In the genomic region with DNA sequence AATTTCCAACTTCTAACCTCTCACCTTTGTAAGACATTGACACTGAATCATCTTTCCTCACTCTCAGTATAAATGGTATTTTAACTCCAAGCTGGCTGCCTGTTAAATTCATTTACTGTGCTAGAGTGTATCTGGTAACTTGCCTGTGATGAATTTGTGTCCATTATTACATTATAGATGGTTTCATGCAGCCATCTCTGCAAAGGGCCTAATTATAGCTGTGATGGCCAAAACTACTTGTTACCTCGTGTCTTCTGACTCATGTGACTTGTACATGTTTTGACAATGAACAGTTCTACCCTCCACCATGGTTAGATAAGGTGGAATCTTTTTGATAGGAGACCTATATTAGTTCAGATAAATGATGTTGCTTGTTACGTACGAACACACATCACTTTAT, we compare ENCODE assay signal across 1 cellular context.
TF ChIP-seq lines count a peak whose summit lies in the region.

No MANE protein-coding gene starts in this region.

TF ChIP-seq in SK-N-SH, 30 proteins besides CTCF, POLR2A, EP300 and RAD21 (continued from another document):
- TF ChIP-seq, protein P1, sequence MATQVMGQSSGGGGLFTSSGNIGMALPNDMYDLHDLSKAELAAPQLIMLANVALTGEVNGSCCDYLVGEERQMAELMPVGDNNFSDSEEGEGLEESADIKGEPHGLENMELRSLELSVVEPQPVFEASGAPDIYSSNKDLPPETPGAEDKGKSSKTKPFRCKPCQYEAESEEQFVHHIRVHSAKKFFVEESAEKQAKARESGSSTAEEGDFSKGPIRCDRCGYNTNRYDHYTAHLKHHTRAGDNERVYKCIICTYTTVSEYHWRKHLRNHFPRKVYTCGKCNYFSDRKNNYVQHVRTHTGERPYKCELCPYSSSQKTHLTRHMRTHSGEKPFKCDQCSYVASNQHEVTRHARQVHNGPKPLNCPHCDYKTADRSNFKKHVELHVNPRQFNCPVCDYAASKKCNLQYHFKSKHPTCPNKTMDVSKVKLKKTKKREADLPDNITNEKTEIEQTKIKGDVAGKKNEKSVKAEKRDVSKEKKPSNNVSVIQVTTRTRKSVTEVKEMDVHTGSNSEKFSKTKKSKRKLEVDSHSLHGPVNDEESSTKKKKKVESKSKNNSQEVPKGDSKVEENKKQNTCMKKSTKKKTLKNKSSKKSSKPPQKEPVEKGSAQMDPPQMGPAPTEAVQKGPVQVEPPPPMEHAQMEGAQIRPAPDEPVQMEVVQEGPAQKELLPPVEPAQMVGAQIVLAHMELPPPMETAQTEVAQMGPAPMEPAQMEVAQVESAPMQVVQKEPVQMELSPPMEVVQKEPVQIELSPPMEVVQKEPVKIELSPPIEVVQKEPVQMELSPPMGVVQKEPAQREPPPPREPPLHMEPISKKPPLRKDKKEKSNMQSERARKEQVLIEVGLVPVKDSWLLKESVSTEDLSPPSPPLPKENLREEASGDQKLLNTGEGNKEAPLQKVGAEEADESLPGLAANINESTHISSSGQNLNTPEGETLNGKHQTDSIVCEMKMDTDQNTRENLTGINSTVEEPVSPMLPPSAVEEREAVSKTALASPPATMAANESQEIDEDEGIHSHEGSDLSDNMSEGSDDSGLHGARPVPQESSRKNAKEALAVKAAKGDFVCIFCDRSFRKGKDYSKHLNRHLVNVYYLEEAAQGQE (IDR thresholded peaks at IDR 0.05; ENCODE audit: low read depth, low read length), result no peak
- TF ChIP-seq CHD2 (IDR thresholded peaks at IDR 0.05; ENCODE audit: low read length, partially characterized antibody), result peak; percentile 63
- TF ChIP-seq, protein P2, sequence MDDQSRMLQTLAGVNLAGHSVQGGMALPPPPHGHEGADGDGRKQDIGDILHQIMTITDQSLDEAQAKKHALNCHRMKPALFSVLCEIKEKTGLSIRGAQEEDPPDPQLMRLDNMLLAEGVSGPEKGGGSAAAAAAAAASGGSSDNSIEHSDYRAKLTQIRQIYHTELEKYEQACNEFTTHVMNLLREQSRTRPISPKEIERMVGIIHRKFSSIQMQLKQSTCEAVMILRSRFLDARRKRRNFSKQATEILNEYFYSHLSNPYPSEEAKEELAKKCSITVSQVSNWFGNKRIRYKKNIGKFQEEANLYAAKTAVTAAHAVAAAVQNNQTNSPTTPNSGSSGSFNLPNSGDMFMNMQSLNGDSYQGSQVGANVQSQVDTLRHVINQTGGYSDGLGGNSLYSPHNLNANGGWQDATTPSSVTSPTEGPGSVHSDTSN (IDR thresholded peaks at IDR 0.05), result no peak
